9 cellular contexts compared by ENCODE assay signal in the genomic region with DNA sequence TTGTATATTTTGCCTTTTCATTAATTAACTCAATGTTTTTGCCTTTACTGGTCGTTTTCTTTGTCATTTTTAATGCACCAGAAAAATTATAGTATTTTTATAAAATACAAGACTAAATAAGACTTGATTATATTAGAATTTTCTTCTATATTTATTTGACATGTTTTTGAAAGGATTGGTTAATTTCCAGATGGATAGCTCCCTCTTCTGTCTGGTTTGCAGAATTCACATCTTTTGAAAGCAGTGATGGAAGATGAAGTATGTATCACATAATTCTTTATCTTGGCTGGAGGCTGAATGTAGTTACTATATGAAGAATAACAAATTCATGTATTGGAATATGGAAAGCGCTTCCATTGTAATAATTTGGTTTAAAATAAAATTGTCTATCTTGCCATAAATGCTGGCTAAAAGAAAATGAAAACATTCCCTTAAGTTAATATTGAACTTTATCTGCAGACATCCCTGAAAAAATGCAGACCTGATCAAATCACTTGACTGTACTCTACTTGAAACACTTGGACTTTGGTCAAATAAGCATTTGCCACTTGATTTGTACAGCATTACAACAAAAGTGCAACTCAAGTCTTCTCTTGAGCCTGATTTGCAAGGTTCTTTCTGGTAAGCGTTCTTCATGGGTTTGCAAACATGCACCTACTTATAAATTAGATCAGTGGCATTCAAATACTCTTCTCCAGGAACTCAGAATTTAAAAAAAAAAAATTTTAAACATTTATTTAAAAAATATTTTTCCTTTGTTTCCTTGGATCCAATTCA.
DNase-seq lines count a peak whose midpoint lies in the region; TF ChIP-seq lines count a peak whose summit lies in the region.
"Had no signal": no experiment of that assay in that cellular context is flagged by ENCODE, and none has a peak within 500 bp of the region (broad histone marks: within the 10 kb centered on the region; RNA-seq: fewer than 3 reads in every experiment).

No MANE protein-coding gene starts in this region.

- H3K4me3 ChIP-seq in NB4 (ENCODE audit: low read depth, low read length) (no peak overlapping the region), WERI-Rb-1 (ENCODE audit: low read depth, low read length) (no peak overlapping the region)

- no peaks in the 10 kb centered on the region for H3K27me3 ChIP-seq in WERI-Rb-1 (ENCODE audit: insufficient read depth, low read depth, severe bottlenecking)

- peak; percentile 66 for DNase-seq in EH (ENCODE audit: low read depth)
- peak; percentile 37 for DNase-seq in NB4 (ENCODE audit: low read depth)
- no peak for DNase-seq in WERI-Rb-1
- peak; percentile 67 for DNase-seq in left kidney (ENCODE audit: low read depth, low spot score)
- no peak for DNase-seq in HPDE6-E6E7 (ENCODE audit: extremely low spot score)
- DNase-seq in NCI-H2081 treated with DMSO at 0.1 percent for 48 hours (lab: John Stamatoyannopoulos, UW): no peak
- no peak for DNase-seq in HK-2 (ENCODE audit: unreplicated experiment)
- no peak for DNase-seq in T1000 (lab: John Stamatoyannopoulos, UW)

- H3K36me3 ChIP-seq in WERI-Rb-1: no peaks in the 10 kb centered on the region
- H3K36me3 ChIP-seq: neutrophil had no signal

- H3K27ac ChIP-seq in WERI-Rb-1: peak overlapping the region; percentile 45
- H3K27ac ChIP-seq: neutrophil had no signal

- H3K9me3 ChIP-seq in WERI-Rb-1 (ENCODE audit: severe bottlenecking): no peaks in the 10 kb centered on the region
- H3K9me3 ChIP-seq: neutrophil had no signal

- no peak for TF ChIP-seq POLR2A in NB4 (IDR thresholded peaks at IDR 0.05; ENCODE audit: extremely low read depth, insufficient read length)

- TF ChIP-seq CTCF in NB4 (IDR thresholded peaks at IDR 0.05; ENCODE audit: low read depth, low read length) (peak; percentile 38), WERI-Rb-1 (IDR thresholded peaks at IDR 0.05; ENCODE audit: low read depth, low read length) (0 out of 2 replicates have a peak, but pooled peaks have one; percentile 13)

Comparison
In these comparisons a context has a peak if more than half of its experiments do, and no peak if none do; other contexts are left out.
1. DNase-seq: peak in EH (single experiment), NB4 (single experiment) and left kidney (single experiment); none in WERI-Rb-1 (single experiment), HPDE6-E6E7 (single experiment), NCI-H2081 treated with DMSO at 0.1 percent for 48 hours (single experiment), HK-2 (single experiment) and T1000 (single experiment).